In the genomic region with DNA sequence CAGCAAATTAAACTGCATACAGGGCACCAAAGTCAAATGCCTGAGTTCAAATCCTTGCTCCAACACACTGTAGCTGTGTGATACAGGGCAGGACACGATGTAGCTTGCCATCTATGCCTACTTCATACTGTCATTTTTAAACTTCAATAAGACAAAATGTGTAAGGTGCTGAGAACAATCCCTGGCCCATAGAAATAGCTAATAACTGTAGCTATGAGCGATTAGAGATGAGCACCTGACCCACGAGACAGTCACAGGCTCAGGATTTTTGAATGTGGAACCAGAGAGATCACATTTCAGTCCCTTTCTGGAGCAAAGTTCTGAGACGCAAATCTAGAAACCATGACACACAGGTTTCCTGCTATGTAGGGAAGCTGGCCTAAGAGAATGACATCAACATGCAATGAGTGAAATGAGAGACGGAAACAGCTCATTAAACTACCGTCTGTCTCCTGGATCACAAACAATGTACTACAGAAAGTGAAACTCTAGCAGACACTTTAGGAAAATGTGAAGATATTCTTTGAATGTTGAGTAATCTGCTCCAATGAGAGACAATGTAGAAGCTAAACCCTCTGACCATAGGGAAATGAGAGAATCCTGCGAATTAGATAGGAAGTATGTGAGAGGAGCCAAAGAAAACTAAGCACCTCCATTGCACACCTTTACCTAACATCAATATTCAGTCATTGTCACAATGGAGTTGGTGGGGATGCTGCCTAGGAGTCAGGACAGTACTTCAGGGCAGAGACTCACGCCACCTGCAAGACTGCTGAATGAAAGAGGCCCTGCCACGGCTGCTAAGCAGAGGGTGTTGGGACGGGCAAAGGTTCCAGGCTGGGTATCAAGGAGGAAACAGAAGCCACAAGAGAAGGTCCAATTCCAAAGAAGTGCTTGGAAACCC, we compare ENCODE assay signal across 8 cellular contexts.
DNase-seq lines count a peak whose midpoint lies in the region; ATAC-seq, FAIRE-seq and TF ChIP-seq lines count a peak whose summit lies in the region.

No MANE protein-coding gene starts in this region.

- FAIRE-seq in H54 (lab: Jason Lieb, UNC): no peak

- CTCF ChIA-PET in RWPE1 (lab: Yijun Ruan, JAX): no interaction called here

- H2AFZ ChIP-seq in KMS-11 (ENCODE audit: low read depth): peak overlapping the region; percentile 68

- H3K27ac ChIP-seq in KMS-11 (peak overlapping the region; percentile 78), caudate nucleus (ENCODE audit: low read depth, low read length) (no peak overlapping the region), RWPE1 (no peak overlapping the region)

- peaks cover 43% of the 10 kb centered on the region for H3K4me1 ChIP-seq in KMS-11 (ENCODE audit: low read depth, poor library complexity, severe bottlenecking)

- no peaks in the 10 kb centered on the region for H3K79me2 ChIP-seq in KMS-11 (ENCODE audit: insufficient read depth, low read depth)

- H3K4me2 ChIP-seq in KMS-11: peak overlapping the region; percentile 81

- DNase-seq in fibroblast of mammary gland (ENCODE audit: low read depth): peak; percentile 53
- DNase-seq in H54 (ENCODE audit: insufficient read length, low spot score): no peak
- no peak for DNase-seq in caudate nucleus (lab: John Stamatoyannopoulos, UW)
- DNase-seq in RWPE1 (ENCODE audit: low spot score): no peak
- no peak for DNase-seq in stimulated activated naive CD4-positive, alpha-beta T cell treated with Interleukin-2 at 50 U/mL for 16 hours (lab: John Stamatoyannopoulos, UW)

- ATAC-seq in GM18505 (IDR thresholded peaks at IDR 0.05; ENCODE audit: unreplicated experiment) (peak; percentile 70), GM21619 (IDR thresholded peaks at IDR 0.05; ENCODE audit: unreplicated experiment) (peak; percentile 66)

- H3K4me3 ChIP-seq in KMS-11 (IDR thresholded peaks at IDR 0.05; ENCODE audit: insufficient read depth, low read depth, low read length) (no peak overlapping the region), fibroblast of mammary gland (ENCODE audit: control insufficient read depth, low read depth, low read length) (no peak overlapping the region)

- no peaks in the 10 kb centered on the region for H4K20me1 ChIP-seq in KMS-11 (ENCODE audit: insufficient read depth)

- TF ChIP-seq POLR2A in GM18505 (IDR thresholded peaks at IDR 0.05; ENCODE audit: borderline replicate concordance, extremely low read depth, insufficient read depth, insufficient read length): no peak
- TF ChIP-seq POLR2A in H54 (IDR thresholded peaks at IDR 0.05; ENCODE audit: low read depth, low read length): no peak

- POLR2A ChIA-PET in RWPE1 (lab: Yijun Ruan, JAX; ENCODE audit: low non-redundant PET): no interaction called here

- no peaks in the 10 kb centered on the region for H3K36me3 ChIP-seq in KMS-11 (ENCODE audit: insufficient read depth)

- TF ChIP-seq CTCF in KMS-11 (conservative IDR thresholded peaks at IDR 0.05; ENCODE audit: low read depth, low read length) (no peak), fibroblast of mammary gland (conservative IDR thresholded peaks at IDR 0.05; ENCODE audit: control insufficient read depth, insufficient read depth, low read depth, low read length) (no peak), RWPE1 (conservative IDR thresholded peaks at IDR 0.05; ENCODE audit: low read depth) (no peak)

- no peaks in the 10 kb centered on the region for H3K27me3 ChIP-seq in KMS-11 (ENCODE audit: insufficient read depth, low read depth)

- H3K9ac ChIP-seq in KMS-11: peak overlapping the region; percentile 56
